22 cellular contexts compared by ENCODE assay signal in the genomic region with DNA sequence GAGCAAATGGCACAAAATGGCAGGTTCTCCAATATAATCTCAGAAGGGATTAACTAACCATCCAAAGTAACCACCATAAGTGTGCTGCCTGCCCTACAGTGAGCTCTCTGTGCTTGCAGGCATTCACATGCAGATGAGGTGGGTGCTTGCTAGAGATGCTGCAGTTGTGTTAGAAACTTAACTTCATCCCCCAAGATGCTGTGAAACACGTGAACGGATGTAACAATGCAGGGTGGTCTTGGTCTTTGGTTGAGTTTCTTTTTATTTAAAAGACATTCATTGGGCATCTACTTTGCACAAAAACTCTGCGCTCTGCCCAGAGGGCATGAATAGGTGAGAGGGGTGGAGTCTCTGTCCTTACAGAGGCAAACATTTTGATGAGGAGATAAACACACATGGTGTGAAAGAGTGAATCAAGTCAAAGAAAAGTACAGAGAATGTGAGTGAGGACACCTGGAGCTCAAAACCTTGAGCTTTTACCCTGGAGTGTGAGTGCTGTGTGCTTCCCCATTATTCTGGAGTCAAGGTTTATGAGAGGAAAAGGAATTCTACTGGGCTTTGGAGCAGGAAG.
"Had no signal": no experiment of that assay in that cellular context is flagged by ENCODE, and none has a peak within 500 bp of the region (broad histone marks: within the 10 kb centered on the region; RNA-seq: fewer than 3 reads in every experiment).

No MANE protein-coding gene starts in this region.

- H3K9me3 Mint-ChIP-seq: activated CD4-positive, alpha-beta memory T cell treated with anti-CD3 and anti-CD28 coated beads for 36 hours; activated CD4-positive, alpha-beta T cell treated with anti-CD3 and anti-CD28 coated beads, Interleukin-2, amount 10 ng/mL, durations not matched to agents 7 days and 5 days; activated T-cell treated with anti-CD3 and anti-CD28 coated beads, Interleukin-2, amount 50 U/mL, for 4 hours had no signal

- H3K27me3 ChIP-seq: brain microvascular endothelial cell, cardiac muscle cell, MG63 had no signal

- H3K4me1 Mint-ChIP-seq: activated CD4-positive, alpha-beta T cell treated with anti-CD3 and anti-CD28 coated beads, Interleukin-2, amount 10 ng/mL, durations not matched to agents 7 days and 5 days; T-helper 17 cell had no signal

- H3K4me3 Mint-ChIP-seq: activated CD4-positive, alpha-beta memory T cell treated with anti-CD3 and anti-CD28 coated beads for 36 hours; activated CD4-positive, alpha-beta T cell treated with anti-CD3 and anti-CD28 coated beads, Interleukin-2, amount 10 ng/mL, durations not matched to agents 7 days and 5 days; activated naive CD8-positive, alpha-beta T cell; activated T-cell treated with anti-CD3 and anti-CD28 coated beads, Interleukin-2, amount 50 U/mL, for 4 hours; T-helper 17 cell had no signal

- H3K36me3 Mint-ChIP-seq: activated CD4-positive, alpha-beta memory T cell treated with anti-CD3 and anti-CD28 coated beads for 36 hours; activated naive CD8-positive, alpha-beta T cell had no signal

- DNase-seq: activated CD4-positive, alpha-beta memory T cell treated with anti-CD3 and anti-CD28 coated beads for 36 hours; activated CD4-positive, alpha-beta T cell treated with anti-CD3 and anti-CD28 coated beads, Interleukin-2, amount 10 ng/mL, durations not matched to agents 7 days and 5 days; activated CD4-positive, CD25-positive, alpha-beta regulatory T cell; activated CD8-positive, alpha-beta memory T cell treated with anti-CD3 and anti-CD28 coated beads for 24 hours; activated effector memory CD4-positive, alpha-beta T cell treated with anti-CD3 and anti-CD28 coated beads, Interleukin-2, amount 50 U/mL, for 16 hours; activated naive CD4-positive, alpha-beta T cell treated with Interleukin-2 at 50 U/mL for 16 hours; activated T-cell treated with anti-CD3 and anti-CD28 coated beads, Interleukin-2, amount 50 U/mL, for 4 hours; brain microvascular endothelial cell; MG63; MV-4-11; NCI-H1092 treated with DMSO at 0.1 percent for 48 hours; NCI-H1436; NCI-H1694 treated with DMSO at 0.1 percent for 48 hours; NCI-H2029 treated with DMSO at 0.1 percent for 48 hours; NCI-H524; SHP77 treated with DMSO at 0.1 percent for 48 hours; T-helper 17 cell; T-helper 9 cell had no signal

- H3K27ac Mint-ChIP-seq: activated CD4-positive, alpha-beta memory T cell treated with anti-CD3 and anti-CD28 coated beads for 36 hours; activated CD4-positive, alpha-beta T cell treated with anti-CD3 and anti-CD28 coated beads, Interleukin-2, amount 10 ng/mL, durations not matched to agents 7 days and 5 days; activated naive CD8-positive, alpha-beta T cell; T-helper 17 cell had no signal

- FAIRE-seq: TTC549 had no signal

- H3K4me3 ChIP-seq: cardiac muscle cell, MG63 had no signal

- H3K36me3 ChIP-seq: brain microvascular endothelial cell, cardiac muscle cell, MG63 had no signal

- H3K27ac ChIP-seq: brain microvascular endothelial cell, cardiac muscle cell had no signal

- H3K9me3 ChIP-seq: MG63 had no signal

- ATAC-seq: activated T-cell treated with anti-CD3 and anti-CD28 coated beads, Interleukin-2, amount 50 U/mL, for 4 hours; PC-3; T-helper 17 cell had no signal
